ENCODE assay signal across 1 cellular context in genomic region chr7:47470567-47471357, GRCh38.
TF ChIP-seq lines count a peak whose summit lies in the region.

No MANE protein-coding gene starts in this region.

TF ChIP-seq in HepG2, 621 proteins besides CTCF, POLR2A, EP300 and RAD21 (continued from another document):
- TF ChIP-seq POGK (CRISPR knock-in tag; conservative IDR thresholded peaks at IDR 0.05) (peak; percentile 50; the same call in 1 of the 2 replicates), ZNF792 (CRISPR knock-in tag; IDR thresholded peaks at IDR 0.05) (peak; percentile 20; the same call in 1 of the 2 replicates), KMT2A (CRISPR knock-in tag; IDR thresholded peaks at IDR 0.05) (peak; percentile 16; the same call in 1 of the 2 replicates), EEA1 (CRISPR knock-in tag; IDR thresholded peaks at IDR 0.05; ENCODE audit: borderline replicate concordance) (no peak), ZNF432 (CRISPR knock-in tag; IDR thresholded peaks at IDR 0.05; ENCODE audit: borderline replicate concordance) (no peak), THRA (CRISPR knock-in tag; IDR thresholded peaks at IDR 0.05; ENCODE audit: borderline replicate concordance) (peak; percentile 76), SNAPC2 (CRISPR knock-in tag; IDR thresholded peaks at IDR 0.05) (peak; percentile 81; the same call in 1 of the 2 replicates), ZNF605 (CRISPR knock-in tag; IDR thresholded peaks at IDR 0.05) (0 out of 2 replicates have a peak, but pooled peaks have one; percentile 52), ZNF292 (CRISPR knock-in tag; IDR thresholded peaks at IDR 0.05; ENCODE audit: borderline replicate concordance, low read depth) (peak; percentile 29; the same call in 1 of the 2 replicates), MNT (IDR thresholded peaks at IDR 0.05) (peak; percentile 38; the same call in 1 of the 2 replicates), ZNF142 (CRISPR knock-in tag; IDR thresholded peaks at IDR 0.05) (0 out of 2 replicates have a peak, but pooled peaks have one; percentile 27), ZNF574 (CRISPR knock-in tag; IDR thresholded peaks at IDR 0.05) (peak; percentile 21; the same call in 1 of the 2 replicates), TRAFD1 (CRISPR knock-in tag; IDR thresholded peaks at IDR 0.05; ENCODE audit: borderline replicate concordance) (no peak; the same call in 1 of the 2 replicates)
TF ChIP-seq in HepG2: peak in this region for 208.
